In the genomic region with DNA sequence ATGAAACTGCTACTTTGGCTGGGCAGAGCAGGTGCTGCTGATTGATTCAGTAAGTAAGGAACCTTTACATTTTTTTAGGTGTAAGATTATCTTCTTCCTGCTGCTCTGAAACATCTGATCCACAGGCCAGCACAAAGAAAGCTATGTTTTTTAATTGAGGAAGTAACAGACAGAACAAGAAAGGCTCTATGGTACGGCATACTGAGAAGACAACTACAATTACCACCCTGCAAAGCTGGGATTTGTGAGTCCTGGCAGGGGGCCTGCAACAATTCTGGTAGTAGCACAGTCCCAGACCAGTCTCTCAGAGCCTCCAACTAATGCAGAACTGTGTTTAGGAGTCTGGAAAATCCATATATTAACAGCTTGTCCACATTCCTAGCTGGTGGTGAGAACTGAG, we compare ENCODE assay signal across 23 cellular contexts.
DNase-seq lines count a peak whose midpoint lies in the region; ATAC-seq and TF ChIP-seq lines count a peak whose summit lies in the region.
"Had no signal": no experiment of that assay in that cellular context is flagged by ENCODE, and none has a peak within 500 bp of the region (broad histone marks: within the 10 kb centered on the region; RNA-seq: fewer than 3 reads in every experiment).

No MANE protein-coding gene starts in this region.

- no peak overlapping the region for H4K8ac ChIP-seq in neuronal stem cell (ENCODE audit: low read depth, low read length)

- no peak overlapping the region for H2BK12ac ChIP-seq in neuronal stem cell (ENCODE audit: low read length)

- H3K9me3 ChIP-seq in endodermal cell (ENCODE audit: control insufficient read depth, low read length) (no peaks in the 10 kb centered on the region), neuronal stem cell (replicated peaks in 1 of 2; ENCODE audit: control insufficient read depth in 2 of 2, insufficient read depth in 1 of 2, low read depth in 1 of 2, low read length in 2 of 2) (no peaks in the 10 kb centered on the region), aorta (ENCODE audit: control insufficient read depth, low read length) (no peaks in the 10 kb centered on the region)
- H3K9me3 ChIP-seq: right lobe of liver, SK-N-SH had no signal

- H3K9ac ChIP-seq in endodermal cell (ENCODE audit: extremely low read depth, low read length, poor library complexity, severe bottlenecking) (no peak overlapping the region), neuronal stem cell (ENCODE audit: low read depth, low read length, poor library complexity) (no peak overlapping the region)
- H3K9ac ChIP-seq: SK-N-SH had no signal

- TF ChIP-seq CTCF in endodermal cell (conservative IDR thresholded peaks at IDR 0.05): no peak

- H2BK15ac ChIP-seq in neuronal stem cell (ENCODE audit: low read length): no peak overlapping the region

- H3K4me1 Mint-ChIP-seq in endodermal cell: peaks cover 7% of the 10 kb centered on the region
- no peaks in the 10 kb centered on the region for H3K4me1 Mint-ChIP-seq in stimulated activated effector memory CD8-positive, alpha-beta T cell treated with anti-CD3 and anti-CD28 coated beads, Interleukin-12 subunit alpha, Interleukin-12 subunit beta, amount 100 ng/mL, for 72 hours
- H3K4me1 Mint-ChIP-seq: central memory CD8-positive, alpha-beta T cell had no signal

- no peaks in the 10 kb centered on the region for H3K27me3 Mint-ChIP-seq in endodermal cell (ENCODE audit: insufficient read depth)
- H3K27me3 Mint-ChIP-seq: activated CD8-positive, alpha-beta T cell treated with anti-CD3 and anti-CD28 coated beads for 36 hours; CD4-positive, alpha-beta T cell; central memory CD8-positive, alpha-beta T cell had no signal

- no peak overlapping the region for H4K91ac ChIP-seq in neuronal stem cell (ENCODE audit: low read depth, low read length, poor library complexity)

- 58% methylated on average over 1 of the region's 1 CpG; no CpG with 5 or more reads in 1 of the 2 experiments for WGBS in endodermal cell (ENCODE audit: insufficient coverage in 1 of 2, insufficient read length in 1 of 2), 2 experiments
- no CpG with 5 or more reads among the region's 1 CpG for WGBS in neuronal stem cell (ENCODE audit: extremely low coverage in 2 of 2, insufficient read length in 2 of 2, insufficient replicate concordance in 1 of 2), 2 donors
- 46 to 51% methylated on average over 1 of the region's 1 CpG for WGBS in aorta, 2 donors

- H3K23ac ChIP-seq in neuronal stem cell (ENCODE audit: low read depth, low read length, poor library complexity): no peak overlapping the region

- H3K36me3 Mint-ChIP-seq in endodermal cell (ENCODE audit: low read depth): no peaks in the 10 kb centered on the region
- no peaks in the 10 kb centered on the region for H3K36me3 Mint-ChIP-seq in stimulated activated effector memory CD8-positive, alpha-beta T cell treated with anti-CD3 and anti-CD28 coated beads, Interleukin-12 subunit alpha, Interleukin-12 subunit beta, amount 100 ng/mL, for 72 hours

- H3K14ac ChIP-seq in neuronal stem cell (ENCODE audit: low read length): no peak overlapping the region

- H3K27ac ChIP-seq in endodermal cell (ENCODE audit: low read depth, low read length) (peak overlapping the region; percentile 70), neuronal stem cell (replicated peaks; ENCODE audit: low read length) (peak overlapping the region; percentile 44), aorta (ENCODE audit: low read depth in 1 of 2, low read length in 2 of 2) (no peak overlapping the region)
- H3K27ac ChIP-seq: foreskin keratinocyte, right lobe of liver had no signal

- H2AFZ ChIP-seq in neuronal stem cell (ENCODE audit: low read length): no peak overlapping the region

- intact Hi-C loops in aorta (cut with DNase I): no loop called here

- DNase-seq in NCI-H69 (lab: John Stamatoyannopoulos, UW) (peak; percentile 51), endodermal cell (peak; percentile 67), neuronal stem cell (ENCODE audit: low spot score) (peak; percentile 51), NCI-H1105 (lab: John Stamatoyannopoulos, UW) (no peak), aorta (no peak)
- no peak for DNase-seq in stimulated activated effector memory CD8-positive, alpha-beta T cell treated with anti-CD3 and anti-CD28 coated beads, Interleukin-12 subunit alpha, Interleukin-12 subunit beta, amount 100 ng/mL, for 72 hours (ENCODE audit: low spot score in 2 of 2)
- DNase-seq in stimulated activated naive CD8-positive, alpha-beta T cell treated with anti-CD3 and anti-CD28 coated beads, Interleukin-15, Interleukin-2, amounts not matched to agents 100 U/mL and 50 U/mL, for 24 hours: no peak
- DNase-seq: activated CD4-positive, CD25-positive, alpha-beta regulatory T cell; activated CD8-positive, alpha-beta T cell treated with anti-CD3 and anti-CD28 coated beads for 36 hours; activated naive CD4-positive, alpha-beta T cell treated with anti-CD3 and anti-CD28 coated beads for 36 hours; activated T-cell treated with anti-CD3 and anti-CD28 coated beads, Interleukin-2, amount 50 U/mL, for 1 hour; CD4-positive, alpha-beta T cell; DMS53; erythroblast; foreskin keratinocyte; MM.1S; NCI-H187; NCI-H345; right lobe of liver; SK-N-SH; stimulated activated CD4-positive, alpha-beta T cell treated with anti-CD3 and anti-CD28 coated beads, Interleukin-15, amount 100 ng/mL, for 24 hours had no signal

- H2AK5ac ChIP-seq in neuronal stem cell (ENCODE audit: low read depth, low read length): no peak overlapping the region

- H3K27me3 ChIP-seq in endodermal cell (ENCODE audit: control insufficient read depth, insufficient read depth, low read length, poor library complexity, severe bottlenecking) (no peaks in the 10 kb centered on the region), neuronal stem cell (ENCODE audit: control insufficient read depth in 3 of 3, insufficient read depth in 3 of 3, low read depth in 1 of 3, low read length in 3 of 3) (peaks cover 0 to 18% (median 0%) of the 10 kb centered on the region in 3 experiments), aorta (ENCODE audit: control insufficient read depth in 1 of 2, insufficient read depth in 2 of 2, low read length in 1 of 2) (no peaks in the 10 kb centered on the region)
- H3K27me3 ChIP-seq: foreskin keratinocyte, right lobe of liver had no signal

- H3K36me3 ChIP-seq in endodermal cell (ENCODE audit: control insufficient read depth, insufficient read depth, low read length) (no peaks in the 10 kb centered on the region), neuronal stem cell (replicated peaks in 1 of 2; ENCODE audit: control insufficient read depth in 2 of 2, insufficient read depth in 2 of 2, low read length in 2 of 2) (no peaks in the 10 kb centered on the region), aorta (ENCODE audit: control insufficient read depth in 1 of 2, insufficient read depth in 2 of 2, low read length in 1 of 2) (no peaks in the 10 kb centered on the region)
- H3K36me3 ChIP-seq: right lobe of liver had no signal

- H3K9me3 Mint-ChIP-seq in endodermal cell: no peaks in the 10 kb centered on the region
- H3K9me3 Mint-ChIP-seq in stimulated activated effector memory CD8-positive, alpha-beta T cell treated with anti-CD3 and anti-CD28 coated beads, Interleukin-12 subunit alpha, Interleukin-12 subunit beta, amount 100 ng/mL, for 72 hours: peaks cover 7% of the 10 kb centered on the region
- H3K9me3 Mint-ChIP-seq: activated CD8-positive, alpha-beta T cell treated with anti-CD3 and anti-CD28 coated beads for 36 hours; activated naive CD4-positive, alpha-beta T cell treated with anti-CD3 and anti-CD28 coated beads for 36 hours; CD4-positive, alpha-beta T cell had no signal

- no peak overlapping the region for H3K27ac Mint-ChIP-seq in endodermal cell
- H3K27ac Mint-ChIP-seq in stimulated activated effector memory CD8-positive, alpha-beta T cell treated with anti-CD3 and anti-CD28 coated beads, Interleukin-12 subunit alpha, Interleukin-12 subunit beta, amount 100 ng/mL, for 72 hours: no peak overlapping the region
- H3K27ac Mint-ChIP-seq: activated CD8-positive, alpha-beta T cell treated with anti-CD3 and anti-CD28 coated beads for 36 hours; activated naive CD4-positive, alpha-beta T cell treated with anti-CD3 and anti-CD28 coated beads for 36 hours; CD4-positive, alpha-beta T cell had no signal

- no peaks in the 10 kb centered on the region for H3K79me1 ChIP-seq in neuronal stem cell (ENCODE audit: low read depth, low read length)

- no peak overlapping the region for H2BK120ac ChIP-seq in neuronal stem cell (ENCODE audit: low read depth, low read length)

- H3K18ac ChIP-seq in neuronal stem cell (ENCODE audit: low read length): no peak overlapping the region

- H3K4me1 ChIP-seq in endodermal cell (ENCODE audit: control insufficient read depth, insufficient read depth, low read length) (peaks cover 5% of the 10 kb centered on the region), neuronal stem cell (ENCODE audit: control insufficient read depth in 2 of 2, insufficient read depth in 1 of 2, low read depth in 1 of 2, low read length in 2 of 2) (peaks cover 0 to 1% of the 10 kb centered on the region in 2 donors), aorta (ENCODE audit: control insufficient read depth in 1 of 2, insufficient read depth in 2 of 2, low read length in 2 of 2) (no peaks in the 10 kb centered on the region)
- H3K4me1 ChIP-seq: right lobe of liver had no signal

- H3K4me3 Mint-ChIP-seq in endodermal cell: no peak overlapping the region
- no peak overlapping the region for H3K4me3 Mint-ChIP-seq in stimulated activated effector memory CD8-positive, alpha-beta T cell treated with anti-CD3 and anti-CD28 coated beads, Interleukin-12 subunit alpha, Interleukin-12 subunit beta, amount 100 ng/mL, for 72 hours
- H3K4me3 Mint-ChIP-seq: activated CD8-positive, alpha-beta T cell treated with anti-CD3 and anti-CD28 coated beads for 36 hours; activated naive CD4-positive, alpha-beta T cell treated with anti-CD3 and anti-CD28 coated beads for 36 hours; CD4-positive, alpha-beta T cell; central memory CD8-positive, alpha-beta T cell had no signal

- H3K4me3 ChIP-seq in endodermal cell (ENCODE audit: low read length) (no peak overlapping the region), neuronal stem cell (ENCODE audit: low read length in 2 of 2) (no peak overlapping the region), aorta (ENCODE audit: low read length in 2 of 2) (no peak overlapping the region)
- H3K4me3 ChIP-seq: right lobe of liver had no signal

- ATAC-seq in GM18870 (IDR thresholded peaks at IDR 0.05; ENCODE audit: unreplicated experiment) (peak; percentile 60), aorta (ENCODE audit: low FRiP score) (no peak)
- no peak for ATAC-seq in stimulated activated effector memory CD8-positive, alpha-beta T cell treated with anti-CD3 and anti-CD28 coated beads, Interleukin-12 subunit alpha, Interleukin-12 subunit beta, amount 100 ng/mL, for 72 hours
- ATAC-seq in stimulated activated naive CD8-positive, alpha-beta T cell treated with anti-CD3 and anti-CD28 coated beads, Interleukin-15, Interleukin-2, amounts not matched to agents 100 U/mL and 50 U/mL, for 24 hours: no peak
- ATAC-seq: activated CD8-positive, alpha-beta T cell treated with anti-CD3 and anti-CD28 coated beads for 36 hours; foreskin keratinocyte; right lobe of liver had no signal

- no peak overlapping the region for H2BK5ac ChIP-seq in neuronal stem cell (ENCODE audit: low read length)

- peak overlapping the region; percentile 43 for H3K4me2 ChIP-seq in neuronal stem cell (ENCODE audit: insufficient read depth, low read length, poor library complexity, severe bottlenecking)
- H3K4me2 ChIP-seq: SK-N-SH had no signal

- H3K4ac ChIP-seq in neuronal stem cell (ENCODE audit: low read length): no peak overlapping the region

Comparison
In these comparisons a context has a peak if more than half of its experiments do, and no peak if none do; other contexts are left out.
1. DNase-seq: peak in NCI-H69 (single experiment), endodermal cell (single experiment) and neuronal stem cell (single experiment); none in NCI-H1105 (single experiment), stimulated activated effector memory CD8-positive, alpha-beta T cell treated with anti-CD3 and anti-CD28 coated beads, Interleukin-12 subunit alpha, Interleukin-12 subunit beta, amount 100 ng/mL, for 72 hours (0 of 2), stimulated activated naive CD8-positive, alpha-beta T cell treated with anti-CD3 and anti-CD28 coated beads, Interleukin-15, Interleukin-2, amounts not matched to agents 100 U/mL and 50 U/mL, for 24 hours (single experiment) and aorta (0 of 2).
2. H3K27ac ChIP-seq: peak in endodermal cell (single experiment) and neuronal stem cell (single experiment); none in aorta (0 of 2).